In the genomic region with DNA sequence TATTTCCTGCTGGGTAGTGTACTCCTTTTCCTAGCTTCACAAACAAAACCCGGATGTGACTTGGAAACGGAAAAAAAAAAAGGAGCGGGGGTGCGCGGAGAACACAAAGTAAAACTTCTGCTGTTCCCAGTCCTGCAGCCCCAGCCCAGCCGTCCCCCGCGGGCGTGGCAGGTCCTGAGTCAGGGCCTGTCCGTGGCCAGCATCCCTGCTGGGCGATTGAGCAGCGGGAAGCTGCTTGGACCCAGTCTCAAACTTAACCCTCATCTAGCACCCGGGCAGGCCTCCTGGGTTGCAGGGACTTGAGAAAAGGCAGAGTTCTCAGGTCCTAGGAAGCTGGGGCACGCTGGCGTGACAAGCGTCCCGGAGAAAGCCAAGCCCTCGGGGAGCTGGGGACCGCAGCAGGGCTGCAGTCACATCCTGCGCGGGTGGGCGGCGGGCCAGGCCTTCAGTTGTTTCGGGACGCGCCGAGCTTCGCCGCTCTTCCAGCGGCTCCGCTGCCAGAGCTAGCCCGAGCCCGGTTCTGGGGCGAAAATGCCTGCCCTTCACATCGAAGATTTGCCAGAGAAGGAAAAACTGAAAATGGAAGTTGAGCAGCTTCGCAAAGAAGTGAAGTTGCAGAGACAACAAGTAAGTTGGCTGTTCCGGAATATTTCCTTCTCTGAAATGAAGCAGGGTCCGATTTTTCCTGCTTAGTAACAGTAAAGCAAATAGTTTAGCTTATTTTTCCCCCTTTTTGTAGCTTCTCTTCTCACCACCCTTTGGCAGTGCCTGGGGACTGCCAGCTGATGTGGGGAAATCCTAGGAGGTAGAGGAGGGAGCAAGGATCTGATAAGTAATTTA, we compare ENCODE assay signal across 8 cellular contexts. TPM values are rescaled to one million over a fixed set of nuclear protein-coding genes. Genes with fewer than 3 reads are reported as not detected.
DNase-seq lines count a peak whose midpoint lies in the region; ATAC-seq and TF ChIP-seq lines count a peak whose summit lies in the region.

A gene (plus strand): TSS at position 129 of the 840 bp plus-strand sequence. CDS start 403 bp downstream, at position 532.

- DNase-seq in NCI-H82 (lab: John Stamatoyannopoulos, UW), result peak; percentile 71
- no peak for DNase-seq in NCI-H82 treated with DMSO at 0.1 percent for 48 hours (lab: John Stamatoyannopoulos, UW; ENCODE audit: unreplicated experiment)
- peak; percentile 79 for DNase-seq in NCI-H2227 (lab: John Stamatoyannopoulos, UW; ENCODE audit: unreplicated experiment)
- peak; percentile 87 to 93 (median 89) for DNase-seq in heart left ventricle
- peak; percentile 91 for DNase-seq in osteocyte (ENCODE audit: extremely low spot score, unreplicated experiment)
- DNase-seq in NAMALWA (ENCODE audit: low spot score), result no peak

- peak within 1 kb of the TSS; percentile 94 for H3K4me3 Mint-ChIP-seq in osteocyte (ENCODE audit: unreplicated experiment)

- H3K27me3 Mint-ChIP-seq in osteocyte (ENCODE audit: unreplicated experiment), result no peaks in the 10 kb centered on the region

- H3K4me3 ChIP-seq in heart left ventricle, result peak within 1 kb of the TSS; percentile 43 to 79 (median 66)

- H3K36me3 ChIP-seq in heart left ventricle, result peaks cover 0 to 18% (median 9%) of the 10 kb centered on the region in 9 donors

- intact Hi-C loops in heart left ventricle (cut with DNase I), result loop anchor here in 6 of 10 donors (5.0 kb wide), 2 partner anchors 50 to 80 kb away; a partner anchor contains a TSS

- H3K36me3 Mint-ChIP-seq in osteocyte (ENCODE audit: unreplicated experiment), result peaks cover 24% of the 10 kb centered on the region

- H3K4me1 Mint-ChIP-seq in osteocyte (ENCODE audit: unreplicated experiment), result peaks cover 43% of the 10 kb centered on the region

- H3K27ac Mint-ChIP-seq in osteocyte (ENCODE audit: unreplicated experiment), result peak within 1 kb of the TSS; percentile 97

- WGBS in adipose tissue, 3 donors, result 0 to 5% (median 1%) methylated on average over 38 of the region's 38 CpGs
- 2 to 4% (median 3%) methylated on average over 35 to 38 of the region's 38 CpGs for WGBS in heart left ventricle, 4 donors

- TF ChIP-seq POLR2A in heart left ventricle (IDR thresholded peaks at IDR 0.05), result peak in 1 of 2 donors; percentile 73

- no peaks in the 10 kb centered on the region for H3K9me3 ChIP-seq in heart left ventricle

- no peaks in the 10 kb centered on the region for H3K9me3 Mint-ChIP-seq in osteocyte (ENCODE audit: unreplicated experiment)

- no peak within 1 kb of the TSS for H3K27ac ChIP-seq in adipose tissue (ENCODE audit: low read depth, low read length)
- H3K27ac ChIP-seq in heart left ventricle, result peak within 1 kb of the TSS; percentile 83 to 97 (median 94)

- peaks cover 0 to 5% (median 0%) of the 10 kb centered on the region in 9 donors for H3K27me3 ChIP-seq in heart left ventricle

- ATAC-seq in HG02571 (IDR thresholded peaks at IDR 0.05; ENCODE audit: unreplicated experiment) (peak; percentile 94), heart left ventricle (peak; percentile 92 to 98 (median 96))

- TF ChIP-seq CTCF in heart left ventricle (IDR thresholded peaks at IDR 0.05) (peak in 2 of 12 donors; percentile 9 to 14), osteocyte (IDR thresholded peaks at IDR 0.05) (no peak)

- peaks cover 0 to 28% (median 6%) of the 10 kb centered on the region in 12 donors for H3K4me1 ChIP-seq in heart left ventricle

RNA-seq across cellular contexts. Expression of the gene that starts here (rescaled TPM):
- polyA plus RNA-seq in adipose tissue, result 100 to 1,000 TPM in 1 of 3 donors, 10 to 100 TPM in 1, 1 to 10 TPM in 1; 6.8 to 130 (median 42.3) TPM
- 10 to 100 TPM; 10.5 to 29.1 (median 18.0) TPM for total RNA-seq in heart left ventricle
- polyA plus RNA-seq in heart left ventricle, result 10 to 100 TPM; 29.4 to 37.7 TPM
- total RNA-seq in osteocyte, result 49.6 and 49.7 TPM in 2 replicates

Comparison
In these comparisons a context has a peak if more than half of its experiments do, and no peak if none do; other contexts are left out.
1. DNase-seq: peak in NCI-H82 (single experiment), NCI-H2227 (single experiment), heart left ventricle (5 of 5) and osteocyte (single experiment); none in NCI-H82 treated with DMSO at 0.1 percent for 48 hours (single experiment) and NAMALWA (single experiment).